In genomic region chr10:32985781-32986350, GRCh38 we compare ENCODE assay signal across 12 cellular contexts. TPM values are rescaled to one million over a fixed set of nuclear protein-coding genes. Genes with fewer than 3 reads are reported as not detected.
DNase-seq lines count a peak whose midpoint lies in the region; ATAC-seq and TF ChIP-seq lines count a peak whose summit lies in the region.
"Had no signal": no experiment of that assay in that cellular context is flagged by ENCODE, and none has a peak within 500 bp of the region (broad histone marks: within the 10 kb centered on the region; RNA-seq: fewer than 3 reads in every experiment).

No MANE protein-coding gene starts in this region.

- DNase-seq in AG20443 (ENCODE audit: low spot score) (peak; percentile 45), LHCN-M2 (ENCODE audit: low read depth) (peak; percentile 94), astrocyte of the cerebellum (ENCODE audit: low read depth) (peak; percentile 65), right lobe of liver (no peak), activated T-cell treated with anti-CD3 and anti-CD28 coated beads for 4 hours (no peak), DMS 273 treated with DMSO at 0.1 percent for 48 hours (lab: John Stamatoyannopoulos, UW) (no peak), hypothalamus (lab: John Stamatoyannopoulos, UW) (no peak), 8988T (no peak)
- DNase-seq: activated CD8-positive, alpha-beta memory T cell treated with anti-CD3 and anti-CD28 coated beads, Interleukin-2, amount 10 ng/mL, durations not matched to agents 7 days and 5 days; CD8-positive, alpha-beta memory T cell; SJCRH30; stimulated activated CD4-positive, alpha-beta T cell treated with anti-CD3 and anti-CD28 coated beads, Interleukin-1b, Interleukin-23, amount 100 ng/mL, for 48 hours had no signal

- peaks cover 2 to 49% (median 19%) of the 10 kb centered on the region in 4 donors for H3K4me1 ChIP-seq in right lobe of liver

- WGBS in right lobe of liver (ENCODE audit: insufficient coverage, low coverage, low lambda C conversion rate, missing lambda C conversion rate), result 5% methylated on average over 4 of the region's 4 CpGs

- no peaks in the 10 kb centered on the region for H3K36me3 ChIP-seq in right lobe of liver
- H3K36me3 ChIP-seq: SJCRH30 had no signal

- ATAC-seq in right lobe of liver, result peak; percentile 48 to 68 (median 56)
- ATAC-seq: activated CD8-positive, alpha-beta memory T cell treated with anti-CD3 and anti-CD28 coated beads, Interleukin-2, amount 10 ng/mL, durations not matched to agents 7 days and 5 days had no signal

- H3K9me3 ChIP-seq in right lobe of liver, result no peaks in the 10 kb centered on the region
- H3K9me3 ChIP-seq: SJCRH30 had no signal

- TF ChIP-seq CTCF in astrocyte of the cerebellum (IDR thresholded peaks at IDR 0.05; ENCODE audit: low read depth, low read length, missing control alignments) (no peak), right lobe of liver (IDR thresholded peaks at IDR 0.05) (no peak)

- intact Hi-C loops in right lobe of liver (cut with DNase I), result no loop called here

- TF ChIP-seq POLR2A in right lobe of liver (IDR thresholded peaks at IDR 0.05), result peak; percentile 13

- H3K4me3 ChIP-seq in astrocyte of the cerebellum (ENCODE audit: low read depth, low read length) (no peak overlapping the region), right lobe of liver (no peak overlapping the region)
- H3K4me3 ChIP-seq: SJCRH30 had no signal

- no peaks in the 10 kb centered on the region for H3K27me3 ChIP-seq in right lobe of liver
- H3K27me3 ChIP-seq: SJCRH30 had no signal

- H3K27ac ChIP-seq in right lobe of liver, result peak overlapping the region; percentile 51 to 98 (median 98)
- H3K27ac ChIP-seq: SJCRH30 had no signal

- in situ Hi-C loops in astrocyte of the cerebellum (cut with HindIII; ENCODE audit: low sequenced_read_pairs), result no loop called here

RNA-seq across cellular contexts. Expression of gene ITGB1, which starts 27.8 kb away (rescaled TPM):
- total RNA-seq in LHCN-M2 (2014; rRNA removed) (1,506 and 2,151 TPM in 2 replicates), right lobe of liver (100 to 1,000 TPM; 120 to 301 (median 239) TPM)
- 564 TPM for polyA plus RNA-seq in LHCN-M2 (2012)

Comparison
In these comparisons a context has a peak if more than half of its experiments do, and no peak if none do; other contexts are left out.
1. DNase-seq: peak in AG20443 (single experiment), LHCN-M2 (single experiment) and astrocyte of the cerebellum (single experiment); none in right lobe of liver (0 of 3), activated T-cell treated with anti-CD3 and anti-CD28 coated beads for 4 hours (single experiment), DMS 273 treated with DMSO at 0.1 percent for 48 hours (single experiment), hypothalamus (0 of 51) and 8988T (single experiment).